ENCODE assay signal across 22 cellular contexts in genomic region chr7:159042639-159043101, GRCh38.
DNase-seq lines count a peak whose midpoint lies in the region; ATAC-seq and TF ChIP-seq lines count a peak whose summit lies in the region.
"Had no signal": no experiment of that assay in that cellular context is flagged by ENCODE, and none has a peak within 500 bp of the region (broad histone marks: within the 10 kb centered on the region; RNA-seq: fewer than 3 reads in every experiment).

No MANE protein-coding gene starts in this region.

- TF ChIP-seq CTCF in colonic mucosa (IDR thresholded peaks at IDR 0.05) (no peak), GM20000 (IDR thresholded peaks at IDR 0.05; ENCODE audit: extremely low read depth, missing control alignments) (no peak)

- in situ Hi-C loops in ACHN (cut with HindIII; ENCODE audit: low pct_ligation_motif_present, low pct_unique_long_range_greater_than_20kb, low sequenced_read_pairs), result no loop called here

- DNase-seq in colonic mucosa (peak; percentile 15), right cardiac atrium (peak in 2 of 3 donors; percentile 57 to 67), NCI-H524 treated with DMSO at 0.1 percent for 48 hours (lab: John Stamatoyannopoulos, UW) (no peak), SIG-M5 (lab: John Stamatoyannopoulos, UW) (no peak), GM20000 (ENCODE audit: low spot score) (no peak), ACHN (no peak)
- peak; percentile 7 for DNase-seq in stimulated activated CD8-positive, alpha-beta memory T cell treated with anti-CD3 and anti-CD28 coated beads, Interleukin-4, amount 100 ng/mL, for 48 hours
- DNase-seq: activated CD4-positive, alpha-beta T cell treated with anti-CD3 and anti-CD28 coated beads for 1 hour; activated CD8-positive, alpha-beta T cell treated with anti-CD3 and anti-CD28 coated beads for 36 hours; activated gamma-delta T cell; activated T-cell treated with anti-CD3 and anti-CD28 coated beads, Interleukin-2, amount 50 U/mL, for 1 hour; C1 segment of cervical spinal cord; cerebellar nuclear complex; DMS79 treated with DMSO at 0.1 percent for 48 hours; lower lobe of right lung; NCI-H446; stimulated activated CD4-positive, alpha-beta T cell treated with anti-CD3 and anti-CD28 coated beads, Interleukin-12 subunit alpha, Interleukin-12 subunit beta, amount 100 ng/mL, for 4 hours; stimulated activated CD4-positive, alpha-beta T cell treated with anti-CD3 and anti-CD28 coated beads, Interleukin-4, amount 100 ng/mL, for 1 hour; stimulated activated naive CD4-positive, alpha-beta T cell treated with Interleukin-2 at 50 U/mL for 16 hours had no signal

- no peaks in the 10 kb centered on the region for H4K20me1 ChIP-seq in BLaER1 treated with 17β-estradiol and CSF1 and Interleukin-3, amounts not matched to agents 10 nM and 100 nM

- H3K4me3 ChIP-seq in BLaER1 treated with 17β-estradiol and CSF1 and Interleukin-3, amounts not matched to agents 10 nM and 100 nM, result no peak overlapping the region
- H3K4me3 ChIP-seq in colonic mucosa (no peak overlapping the region), right cardiac atrium (ENCODE audit: low read length) (no peak overlapping the region)
- H3K4me3 ChIP-seq: lower lobe of right lung, pancreas, testis had no signal

- 68% methylated on average over 5 of the region's 5 CpGs for WGBS in right cardiac atrium

- H3K9me3 ChIP-seq in BLaER1 treated with 17β-estradiol and CSF1 and Interleukin-3, amounts not matched to agents 10 nM and 100 nM (replicated peaks in 1 of 11), result peaks cover 10 to 17% (median 12%) of the 10 kb centered on the region in 11 experiments
- H3K9me3 ChIP-seq in colonic mucosa (no peaks in the 10 kb centered on the region), right cardiac atrium (ENCODE audit: control insufficient read depth, low read length) (no peaks in the 10 kb centered on the region)
- H3K9me3 ChIP-seq: lower lobe of right lung, pancreas, testis had no signal

- no peak overlapping the region for H3K9ac ChIP-seq in BLaER1 treated with 17β-estradiol and CSF1 and Interleukin-3, amounts not matched to agents 10 nM and 100 nM
- H3K9ac ChIP-seq in colonic mucosa (ENCODE audit: low read depth in 2 of 2, low read length in 2 of 2), result no peak overlapping the region

- H3K4me1 ChIP-seq in BLaER1 treated with 17β-estradiol and CSF1 and Interleukin-3, amounts not matched to agents 10 nM and 100 nM, result peaks cover 0 to 50% (median 47%) of the 10 kb centered on the region in 10 experiments; a peak in 15 of 20 replicates
- H3K4me1 ChIP-seq in colonic mucosa (peaks cover 5% of the 10 kb centered on the region), right cardiac atrium (ENCODE audit: control insufficient read depth, insufficient read depth, low read length) (no peaks in the 10 kb centered on the region)
- H3K4me1 ChIP-seq: lower lobe of right lung, pancreas, testis had no signal

- no peak overlapping the region for H3K27ac ChIP-seq in BLaER1 treated with 17β-estradiol and CSF1 and Interleukin-3, amounts not matched to agents 10 nM and 100 nM
- no peak overlapping the region for H3K27ac ChIP-seq in colonic mucosa
- H3K27ac ChIP-seq in right cardiac atrium (ENCODE audit: low read length), result no peak overlapping the region
- H3K27ac ChIP-seq: lower lobe of right lung, pancreas, testis had no signal

- H3K27me3 ChIP-seq in BLaER1 treated with 17β-estradiol and CSF1 and Interleukin-3, amounts not matched to agents 10 nM and 100 nM, result no peaks in the 10 kb centered on the region; a peak in 2 of 22 replicates
- H3K27me3 ChIP-seq in colonic mucosa (no peaks in the 10 kb centered on the region), right cardiac atrium (ENCODE audit: control insufficient read depth, insufficient read depth) (no peaks in the 10 kb centered on the region)
- H3K27me3 ChIP-seq: pancreas, testis had no signal

- intact Hi-C loops in colonic mucosa (cut with DNase I) (no loop called here), right cardiac atrium (cut with DNase I) (no loop called here)

- 0 out of 22 replicates have a peak, but pooled peaks cover 0 to 2% (median 0%) of the 10 kb centered on the region in 11 experiments for H3K36me3 ChIP-seq in BLaER1 treated with 17β-estradiol and CSF1 and Interleukin-3, amounts not matched to agents 10 nM and 100 nM
- no peaks in the 10 kb centered on the region for H3K36me3 ChIP-seq in colonic mucosa
- H3K36me3 ChIP-seq: lower lobe of right lung, pancreas had no signal

- peak; percentile 84 to 89 for ATAC-seq in right cardiac atrium
- ATAC-seq: activated CD8-positive, alpha-beta T cell treated with anti-CD3 and anti-CD28 coated beads for 36 hours had no signal

- H3K4me2 ChIP-seq in BLaER1 treated with 17β-estradiol and CSF1 and Interleukin-3, amounts not matched to agents 10 nM and 100 nM, result peak overlapping the region in 7 of 11 experiments; percentile 29 to 79 (median 59); a peak in 6 of 22 replicates

Comparison
In these comparisons a context has a peak if more than half of its experiments do, and no peak if none do; other contexts are left out.
1. DNase-seq: peak in colonic mucosa (single experiment), right cardiac atrium (2 of 3) and stimulated activated CD8-positive, alpha-beta memory T cell treated with anti-CD3 and anti-CD28 coated beads, Interleukin-4, amount 100 ng/mL, for 48 hours (single experiment); none in NCI-H524 treated with DMSO at 0.1 percent for 48 hours (single experiment), SIG-M5 (single experiment), GM20000 (single experiment) and ACHN (single experiment).